ENCODE assay signal across 7 cellular contexts in genomic region chr22:20373195-20373706, GRCh38. TPM values are rescaled to one million over a fixed set of nuclear protein-coding genes. Genes with fewer than 3 reads are reported as not detected.
DNase-seq lines count a peak whose midpoint lies in the region; ATAC-seq, FAIRE-seq and TF ChIP-seq lines count a peak whose summit lies in the region.
"Not testable (repeated sequence)": the region's sequence is repeated elsewhere in the genome, so short reads cannot be mapped to it uniquely, and the experiment has no call there.

No MANE protein-coding gene starts in this region.

- H4K20me1 ChIP-seq in GM23338 (replicated peaks; ENCODE audit: insufficient read depth); HepG2 (ENCODE audit: insufficient read depth, low read length): not testable (repeated sequence)

- not testable (repeated sequence) for H3K36me3 Mint-ChIP-seq in GM23338 (ENCODE audit: low read depth); activated T-cell treated with anti-CD3 and anti-CD28 coated beads, Interleukin-2, amount 50 U/mL, for 24 hours (ENCODE audit: low read depth)

- in situ Hi-C loops in HepG2 (cut with HindIII; ENCODE audit: extremely low pct_ligation_motif_present, low pct_unique_long_range_greater_than_20kb): not testable (repeated sequence)

- peaks cover 23% of the 10 kb centered on the region for H3K27me3 Mint-ChIP-seq in GM23338 (ENCODE audit: insufficient read depth, low read depth, poor library complexity)
- H3K27me3 Mint-ChIP-seq in activated T-cell treated with anti-CD3 and anti-CD28 coated beads, Interleukin-2, amount 50 U/mL, for 24 hours: not testable (repeated sequence)

- not testable (repeated sequence) for H3K9me2 ChIP-seq in GM23338 (ENCODE audit: insufficient read depth)

- CTCF ChIA-PET in HepG2 (lab: Yijun Ruan, JAX; ENCODE audit: low intra/inter-chr PET ratio, low total read pairs): not testable (repeated sequence)

- H3K9me3 ChIP-seq in HepG2 (ENCODE audit: low read length): not testable (repeated sequence)

- H3K27me3 ChIP-seq in GM23338 (ENCODE audit: insufficient read depth) (peaks cover 11% of the 10 kb centered on the region; the same call in 1 of the 2 replicates), HepG2 (ENCODE audit: control insufficient read depth in 1 of 2, insufficient read depth in 2 of 2, low read length in 2 of 2) (peaks cover 0 to 13% of the 10 kb centered on the region in 2 experiments; a peak in 2 of 5 replicates)

- not testable (repeated sequence) for TF ChIP-seq RAD21 in HepG2 (CRISPR knock-in tag; IDR thresholded peaks at IDR 0.05)

- H3K4me1 ChIP-seq in GM23338 (ENCODE audit: insufficient read depth); HepG2 (ENCODE audit: insufficient read depth, low read length): not testable (repeated sequence)

- not testable (repeated sequence) for H3K36me3 ChIP-seq in GM23338 (ENCODE audit: insufficient read depth); HepG2 (replicated peaks in 1 of 2; ENCODE audit: control insufficient read depth in 1 of 2, insufficient read depth in 2 of 2, low read length in 2 of 2)

- WGBS in HepG2 (ENCODE audit: low lambda C conversion rate): 9% methylated on average over 6 of the region's 6 CpGs

- TF ChIP-seq POLR2A in NB4 (IDR thresholded peaks at IDR 0.05; ENCODE audit: extremely low read depth, insufficient read length); HepG2 (IDR thresholded peaks at IDR 0.05; ENCODE audit: insufficient read depth in 1 of 2, low read depth in 2 of 2, low read length in 2 of 2): not testable (repeated sequence)

- not testable (repeated sequence) for H3K27ac Mint-ChIP-seq in GM23338; activated T-cell treated with anti-CD3 and anti-CD28 coated beads, Interleukin-2, amount 50 U/mL, for 24 hours

- not testable (repeated sequence) for H3K4me3 ChIP-seq in GM23338; NB4 (ENCODE audit: low read depth, low read length); HepG2 (replicated peaks in 1 of 3; ENCODE audit: insufficient read depth in 1 of 3, low read depth in 2 of 3, low read length in 3 of 3)

- not testable (repeated sequence) for H3F3A ChIP-seq in GM23338 (replicated peaks; ENCODE audit: low read depth)

- H3K9ac ChIP-seq in HepG2 (ENCODE audit: insufficient read depth, low read depth, low read length): not testable (repeated sequence)

- ATAC-seq in GM23338 (peak; percentile 19), HepG2 (peak; percentile 76)

- H3K4me2 ChIP-seq in GM23338: 0 out of 2 replicates have a peak overlapping the region, but pooled peaks have one; percentile 40
- not testable (repeated sequence) for H3K4me2 ChIP-seq in HepG2 (ENCODE audit: low read depth, low read length)

- intact Hi-C loops in HepG2 (cut with micrococcal nuclease; ENCODE audit: unreplicated experiment): not testable (repeated sequence)

- not testable (repeated sequence) for TF ChIP-seq EP300 in HepG2 (IDR thresholded peaks at IDR 0.05; ENCODE audit: low read depth in 2 of 2, low read length in 2 of 2); HepG2 (CRISPR knock-in tag; IDR thresholded peaks at IDR 0.05; ENCODE audit: borderline replicate concordance)

- FAIRE-seq in HepG2 (lab: Jason Lieb, UNC): not testable (repeated sequence)

- POLR2A ChIA-PET in HepG2 (lab: Yijun Ruan, JAX): interaction anchor here (1.2 kb wide), 1 partner anchor 20 kb away, joined by 3 read pairs; the partner anchor contains the start of gene ZNF74

- not testable (repeated sequence) for H3K79me2 ChIP-seq in GM23338 (replicated peaks; ENCODE audit: insufficient read depth); HepG2 (ENCODE audit: insufficient read depth, low read length)

- TF ChIP-seq CTCF in GM23338 (conservative IDR thresholded peaks at IDR 0.05; ENCODE audit: low read depth in 2 of 2); NB4 (IDR thresholded peaks at IDR 0.05; ENCODE audit: low read depth, low read length); HepG2 (CRISPR knock-in tag; IDR thresholded peaks at IDR 0.05): not testable (repeated sequence)

- H2AFZ ChIP-seq in GM23338; HepG2 (ENCODE audit: low read length): not testable (repeated sequence)

- not testable (repeated sequence) for H3K9me3 Mint-ChIP-seq in GM23338; activated T-cell treated with anti-CD3 and anti-CD28 coated beads, Interleukin-2, amount 50 U/mL, for 24 hours

- peak overlapping the region; percentile 34; the same call in 2 of the 3 replicates for H3K4me3 Mint-ChIP-seq in GM23338
- not testable (repeated sequence) for H3K4me3 Mint-ChIP-seq in activated T-cell treated with anti-CD3 and anti-CD28 coated beads, Interleukin-2, amount 50 U/mL, for 24 hours

- DNase-seq in DMS153 treated with DMSO at 0.1 percent for 48 hours (lab: John Stamatoyannopoulos, UW; ENCODE audit: unreplicated experiment) (peak; percentile 3), NB4 (ENCODE audit: low read depth) (peak; percentile 42), NCI-H510A treated with DMSO at 0.1 percent for 48 hours (lab: John Stamatoyannopoulos, UW) (peak; percentile 16), retina (peak; percentile 31)
- DNase-seq in GM23338 (ENCODE audit: low spot score); HepG2 (ENCODE audit: low spot score): not testable (repeated sequence)
- peak; percentile 12 for DNase-seq in activated T-cell treated with anti-CD3 and anti-CD28 coated beads, Interleukin-2, amount 50 U/mL, for 24 hours

- not testable (repeated sequence) for BruUV-seq in HepG2 (replicated peaks; lab: Mats Ljungman, UMichigan)

- H3K27ac ChIP-seq in GM23338 (ENCODE audit: low read depth); HepG2 (ENCODE audit: extremely low read length, insufficient read depth, low read length): not testable (repeated sequence)

- H3K4me1 Mint-ChIP-seq in GM23338: peaks cover 19% of the 10 kb centered on the region
- not testable (repeated sequence) for H3K4me1 Mint-ChIP-seq in activated T-cell treated with anti-CD3 and anti-CD28 coated beads, Interleukin-2, amount 50 U/mL, for 24 hours (ENCODE audit: low read depth)

RNA-seq across cellular contexts. Expression of gene ZNF74, which starts 20.7 kb away (rescaled TPM):
- total RNA-seq in GM23338 (2014; rRNA removed; shearing (Covaris generic)): 78.2 and 94.0 TPM in 2 replicates
- polyA plus RNA-seq in GM23338 (2016; fragmentation: Nextera tagmentation; extraction: Ambion mirVana): 16.1 and 17.0 TPM in 2 replicates
- total RNA-seq in HepG2 (2016; rRNA removed; fragmentation: Illumina TruSeq; extraction: Trizol): 7.4 and 9.1 TPM in 2 replicates
- 2.3 and 2.6 TPM in 2 replicates for total RNA-seq in HepG2 (2016; cell fraction: cytosol; rRNA removed; fragmentation: Illumina TruSeq; extraction: Trizol; ENCODE audit: low read depth)
- total RNA-seq in HepG2 (2016; cell fraction: insoluble cytoplasmic fraction; rRNA removed; fragmentation: Illumina TruSeq; extraction: Trizol): 7.5 and 8.7 TPM in 2 replicates
- total RNA-seq in HepG2 (2016; cell fraction: membrane; rRNA removed; fragmentation: Illumina TruSeq; extraction: Trizol): 6.5 and 7.6 TPM in 2 replicates
- total RNA-seq in HepG2 (2016; cell fraction: nucleus; rRNA removed; fragmentation: Illumina TruSeq; extraction: Trizol): 5.6 and 6.4 TPM in 2 replicates
- 6.3 and 8.0 TPM in 2 replicates for polyA plus RNA-seq in HepG2 (2011; rRNA removed)
- polyA plus RNA-seq in HepG2 (2011; cell fraction: cytosol; rRNA removed): 6.8 and 8.8 TPM in 2 replicates
- polyA plus RNA-seq in HepG2 (2011; cell fraction: nucleus; rRNA removed): 11.9 and 12.4 TPM in 2 replicates
- 4.3 and 6.4 TPM in 2 replicates for polyA plus RNA-seq in HepG2 (2012)
- polyA plus RNA-seq in HepG2 (2016; cell fraction: cytosol; fragmentation: Illumina TruSeq; extraction: Trizol; ENCODE audit: low read depth): 0.99 and 1.6 TPM in 2 replicates
- 7.3 and 8.1 TPM in 2 replicates for polyA plus RNA-seq in HepG2 (2016; cell fraction: insoluble cytoplasmic fraction; fragmentation: Illumina TruSeq; extraction: Trizol; ENCODE audit: low read depth)
- 3.6 and 4.5 TPM in 2 replicates for polyA plus RNA-seq in HepG2 (2016; cell fraction: membrane; fragmentation: Illumina TruSeq; extraction: Trizol; ENCODE audit: low read depth)
- 13.8 and 14.4 TPM in 2 replicates for polyA plus RNA-seq in HepG2 (2016; cell fraction: nucleus; fragmentation: Illumina TruSeq; extraction: Trizol; ENCODE audit: insufficient read depth, low read depth)
- 6.5 and 20.0 TPM in 2 replicates for polyA minus RNA-seq in HepG2 (2011; rRNA and poly(A)+ RNA removed; ENCODE audit: low replicate concordance)
- polyA minus RNA-seq in HepG2 (2011; cell fraction: cytosol; rRNA and poly(A)+ RNA removed): 7.4 and 8.5 TPM in 2 replicates
- polyA minus RNA-seq in HepG2 (2011; cell fraction: nucleus; rRNA and poly(A)+ RNA removed): 3.9 and 4.2 TPM in 2 replicates

RNA-seq across cellular contexts. Expression of gene DGCR6L, which starts 53.4 kb away (rescaled TPM):
- total RNA-seq in GM23338 (2014; rRNA removed; shearing (Covaris generic)): 66.3 and 72.1 TPM in 2 replicates
- polyA plus RNA-seq in GM23338 (2016; fragmentation: Nextera tagmentation; extraction: Ambion mirVana) (82.4 and 85.9 TPM in 2 replicates), HepG2 (2011; rRNA removed) (17.5 and 21.0 TPM in 2 replicates)
- 28.6 and 35.3 TPM in 2 replicates for total RNA-seq in HepG2 (2016; rRNA removed; fragmentation: Illumina TruSeq; extraction: Trizol)
- 183 and 197 TPM in 2 replicates for total RNA-seq in HepG2 (2016; cell fraction: cytosol; rRNA removed; fragmentation: Illumina TruSeq; extraction: Trizol; ENCODE audit: low read depth)
- 29.9 and 35.6 TPM in 2 replicates for total RNA-seq in HepG2 (2016; cell fraction: insoluble cytoplasmic fraction; rRNA removed; fragmentation: Illumina TruSeq; extraction: Trizol)
- total RNA-seq in HepG2 (2016; cell fraction: membrane; rRNA removed; fragmentation: Illumina TruSeq; extraction: Trizol): 126 and 141 TPM in 2 replicates
- 12.8 and 14.2 TPM in 2 replicates for total RNA-seq in HepG2 (2016; cell fraction: nucleus; rRNA removed; fragmentation: Illumina TruSeq; extraction: Trizol)
- polyA plus RNA-seq in HepG2 (2011; cell fraction: cytosol; rRNA removed): 19.5 and 31.1 TPM in 2 replicates
- polyA plus RNA-seq in HepG2 (2011; cell fraction: nucleus; rRNA removed): 16.0 and 19.9 TPM in 2 replicates
- polyA plus RNA-seq in HepG2 (2012): 11.2 and 14.4 TPM in 2 replicates
- polyA plus RNA-seq in HepG2 (2016; cell fraction: cytosol; fragmentation: Illumina TruSeq; extraction: Trizol; ENCODE audit: low read depth): 265 and 266 TPM in 2 replicates
- polyA plus RNA-seq in HepG2 (2016; cell fraction: insoluble cytoplasmic fraction; fragmentation: Illumina TruSeq; extraction: Trizol; ENCODE audit: low read depth): 34.5 and 37.0 TPM in 2 replicates
- 152 and 154 TPM in 2 replicates for polyA plus RNA-seq in HepG2 (2016; cell fraction: membrane; fragmentation: Illumina TruSeq; extraction: Trizol; ENCODE audit: low read depth)
- polyA plus RNA-seq in HepG2 (2016; cell fraction: nucleus; fragmentation: Illumina TruSeq; extraction: Trizol; ENCODE audit: insufficient read depth, low read depth): 28.6 and 30.7 TPM in 2 replicates
- polyA minus RNA-seq in HepG2 (2011; rRNA and poly(A)+ RNA removed; ENCODE audit: low replicate concordance): 13.0 and 13.4 TPM in 2 replicates
- 6.3 and 8.1 TPM in 2 replicates for polyA minus RNA-seq in HepG2 (2011; cell fraction: cytosol; rRNA and poly(A)+ RNA removed)
- polyA minus RNA-seq in HepG2 (2011; cell fraction: nucleus; rRNA and poly(A)+ RNA removed): 3.0 and 4.2 TPM in 2 replicates
